Comparison of ENCODE assay signal across 10 cellular contexts in the genomic region with DNA sequence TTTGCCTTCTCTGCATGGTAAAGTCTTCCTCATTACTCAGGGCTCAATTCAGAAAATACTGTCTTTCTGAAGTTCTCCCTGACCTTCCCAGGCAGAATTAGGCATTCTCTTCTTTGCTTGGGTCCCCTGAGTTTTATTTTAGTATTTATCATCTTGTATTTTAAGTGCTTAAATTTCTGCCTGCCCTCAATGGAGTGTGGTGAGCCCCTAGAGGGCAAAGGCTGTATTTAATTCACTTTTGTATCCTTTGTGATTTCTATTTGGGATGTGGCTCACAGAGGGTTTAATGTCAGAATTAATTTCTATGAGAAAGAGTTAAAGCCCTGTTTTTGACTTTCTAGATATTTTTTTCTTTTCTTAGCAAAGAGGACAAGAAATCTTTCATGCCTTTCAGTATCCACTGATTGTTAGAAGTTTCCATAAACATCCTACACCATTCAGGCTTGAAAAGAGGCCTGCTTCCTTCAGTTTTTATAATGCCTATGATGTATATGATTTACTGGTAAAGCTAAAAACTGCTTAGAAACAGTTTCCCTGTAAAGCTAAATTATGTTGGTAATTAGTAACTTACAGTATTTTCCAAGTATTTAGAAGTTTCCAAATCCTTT. TPM values are rescaled to one million over a fixed set of nuclear protein-coding genes. Genes with fewer than 3 reads are reported as not detected.
DNase-seq lines count a peak whose midpoint lies in the region; ATAC-seq, FAIRE-seq and TF ChIP-seq lines count a peak whose summit lies in the region.
"Had no signal": no experiment of that assay in that cellular context is flagged by ENCODE, and none has a peak within 500 bp of the region (broad histone marks: within the 10 kb centered on the region; RNA-seq: fewer than 3 reads in every experiment).

No MANE protein-coding gene starts in this region.

- in situ Hi-C loops in HepG2 (cut with HindIII; ENCODE audit: extremely low pct_ligation_motif_present, low pct_unique_long_range_greater_than_20kb), result no loop called here

- H3K27ac ChIP-seq in liver (ENCODE audit: low read depth in 1 of 2, low read length in 2 of 2), result no peak overlapping the region
- H3K27ac ChIP-seq in HepG2 (ENCODE audit: extremely low read length, insufficient read depth, low read length), result no peak overlapping the region
- peak overlapping the region; percentile 16 to 30; a peak in 2 of 4 replicates for H3K27ac ChIP-seq in SK-N-SH (ENCODE audit: low read depth in 2 of 2, low read length in 1 of 2)

- no peak for FAIRE-seq in HepG2 (lab: Jason Lieb, UNC)

- no peak overlapping the region for H3K9ac ChIP-seq in liver (ENCODE audit: low read depth in 1 of 2, low read length in 2 of 2)
- H3K9ac ChIP-seq in HepG2 (ENCODE audit: insufficient read depth, low read depth, low read length), result no peak overlapping the region
- no peak overlapping the region for H3K9ac ChIP-seq in SK-N-SH

- H3K9me3 Mint-ChIP-seq in glutamatergic neuron (ENCODE audit: unreplicated experiment), result no peaks in the 10 kb centered on the region
- H3K9me3 Mint-ChIP-seq: IgD-negative memory B cell had no signal

- intact Hi-C loops in HepG2 (cut with micrococcal nuclease; ENCODE audit: unreplicated experiment), result no loop called here

- CTCF ChIA-PET in HepG2 (lab: Yijun Ruan, JAX; ENCODE audit: low intra/inter-chr PET ratio, low total read pairs) (no interaction called here), SK-N-SH (lab: Yijun Ruan, JAX) (interaction anchor here (1.1 to 1.9 kb wide), 3 partner anchors 7 to 792 kb away, joined by 3 to 7 read pairs (median 5); no protein-coding TSS in a partner anchor)

- H3F3A ChIP-seq in SK-N-SH (replicated peaks; ENCODE audit: insufficient read depth), result no peaks in the 10 kb centered on the region

- no peak for ATAC-seq in HepG2

- no peaks in the 10 kb centered on the region for H3K36me3 ChIP-seq in liver (ENCODE audit: control insufficient read depth in 4 of 4, insufficient read depth in 3 of 4, low read depth in 1 of 4, low read length in 3 of 4)
- H3K36me3 ChIP-seq in HepG2 (replicated peaks in 1 of 2; ENCODE audit: control insufficient read depth in 1 of 2, insufficient read depth in 2 of 2, low read length in 2 of 2), result no peaks in the 10 kb centered on the region
- H3K36me3 ChIP-seq in SK-N-SH (replicated peaks in 1 of 2; ENCODE audit: control insufficient read depth in 1 of 2, insufficient read depth in 2 of 2, low read length in 1 of 2), result no peaks in the 10 kb centered on the region

- H3K27me3 Mint-ChIP-seq in glutamatergic neuron (ENCODE audit: unreplicated experiment), result no peaks in the 10 kb centered on the region
- H3K27me3 Mint-ChIP-seq: IgD-negative memory B cell had no signal

- POLR2A ChIA-PET in HepG2 (lab: Yijun Ruan, JAX), result no interaction called here
- POLR2A ChIA-PET in SK-N-SH (lab: Yijun Ruan, JAX), result no interaction called here

- H3K4me1 Mint-ChIP-seq in glutamatergic neuron (ENCODE audit: low read depth, unreplicated experiment), result no peaks in the 10 kb centered on the region
- H3K4me1 Mint-ChIP-seq: IgD-negative memory B cell had no signal

- H3K4me3 ChIP-seq in liver (ENCODE audit: low read depth in 1 of 3, low read length in 3 of 3), result no peak overlapping the region
- no peak overlapping the region for H3K4me3 ChIP-seq in HepG2 (replicated peaks in 1 of 3; ENCODE audit: insufficient read depth in 1 of 3, low read depth in 2 of 3, low read length in 3 of 3)
- no peak overlapping the region for H3K4me3 ChIP-seq in SK-N-SH (ENCODE audit: low read depth in 2 of 2, low read length in 1 of 2)

- BruUV-seq in HepG2 (replicated peaks; lab: Mats Ljungman, UMichigan), result no TSS peak

- TF ChIP-seq CTCF in liver (IDR thresholded peaks at IDR 0.05; ENCODE audit: low read depth, low read length, missing input control) (peak; percentile 32), HepG2 (CRISPR knock-in tag; IDR thresholded peaks at IDR 0.05) (no peak), SK-N-SH (IDR thresholded peaks at IDR 0.05) (peak; percentile 70), glutamatergic neuron (IDR thresholded peaks at IDR 0.05; ENCODE audit: partially characterized antibody, unreplicated experiment) (peak; percentile 29)

- no peak overlapping the region for H3K27ac Mint-ChIP-seq in glutamatergic neuron (ENCODE audit: unreplicated experiment)
- H3K27ac Mint-ChIP-seq: IgD-negative memory B cell had no signal

- no peak for DNase-seq in HepG2 (ENCODE audit: low spot score)
- DNase-seq in SK-N-SH, result peak; percentile 16
- DNase-seq in glutamatergic neuron, result no peak
- DNase-seq in anterior cingulate cortex (lab: John Stamatoyannopoulos, UW), result no peak
- DNase-seq in NCI-H1930 (lab: John Stamatoyannopoulos, UW), result no peak
- no peak for DNase-seq in activated gamma-delta T cell treated with Interleukin-2 at 50 U/mL for 16 hours
- no peak for DNase-seq in NCI-H774 (lab: John Stamatoyannopoulos, UW)
- DNase-seq: GF-D8 had no signal

- H3K4me3 Mint-ChIP-seq in glutamatergic neuron (ENCODE audit: unreplicated experiment), result no peak overlapping the region
- H3K4me3 Mint-ChIP-seq: IgD-negative memory B cell had no signal

- H3K9me2 ChIP-seq in SK-N-SH, result no peaks in the 10 kb centered on the region

- H3K36me3 Mint-ChIP-seq in glutamatergic neuron (ENCODE audit: unreplicated experiment), result no peaks in the 10 kb centered on the region
- H3K36me3 Mint-ChIP-seq: IgD-negative memory B cell had no signal

- H3K4me1 ChIP-seq in liver (ENCODE audit: control insufficient read depth in 4 of 4, insufficient read depth in 4 of 4, low read length in 3 of 4) (no peaks in the 10 kb centered on the region), HepG2 (ENCODE audit: insufficient read depth, low read length) (no peaks in the 10 kb centered on the region), SK-N-SH (ENCODE audit: control insufficient read depth in 1 of 2, insufficient read depth in 2 of 2, low read depth in 1 of 2, low read length in 1 of 2) (peaks cover 0 to 2% of the 10 kb centered on the region in 2 experiments; a peak in 2 of 4 replicates)

- no peak overlapping the region for H2AFZ ChIP-seq in HepG2 (ENCODE audit: low read length)
- H2AFZ ChIP-seq in SK-N-SH (ENCODE audit: low read depth), result peak overlapping the region; percentile 69; the same call in 1 of the 2 replicates

- TF ChIP-seq EP300 in HepG2 (IDR thresholded peaks at IDR 0.05; ENCODE audit: low read depth in 2 of 2, low read length in 2 of 2) (no peak), HepG2 (CRISPR knock-in tag; IDR thresholded peaks at IDR 0.05; ENCODE audit: borderline replicate concordance) (no peak), SK-N-SH (IDR thresholded peaks at IDR 0.05; ENCODE audit: borderline replicate concordance in 1 of 2, low read depth in 1 of 2, low read length in 1 of 2) (no peak)

- H3K79me2 ChIP-seq in HepG2 (ENCODE audit: insufficient read depth, low read length), result no peaks in the 10 kb centered on the region
- H3K79me2 ChIP-seq in SK-N-SH (ENCODE audit: insufficient read depth), result no peaks in the 10 kb centered on the region

- TF ChIP-seq RAD21 in liver (IDR thresholded peaks at IDR 0.05), result peak; percentile 49 to 55
- TF ChIP-seq RAD21 in HepG2 (CRISPR knock-in tag; IDR thresholded peaks at IDR 0.05), result no peak
- peak; percentile 47 for TF ChIP-seq RAD21 in SK-N-SH (IDR thresholded peaks at IDR 0.05; ENCODE audit: low read length)

- H3K4me2 ChIP-seq in HepG2 (ENCODE audit: low read depth, low read length) (no peak overlapping the region), SK-N-SH (no peak overlapping the region)

- H3K9me3 ChIP-seq in liver (ENCODE audit: control insufficient read depth in 4 of 4, low read length in 3 of 4) (no peaks in the 10 kb centered on the region), HepG2 (ENCODE audit: low read length) (no peaks in the 10 kb centered on the region), SK-N-SH (no peaks in the 10 kb centered on the region)

- H4K20me1 ChIP-seq in HepG2 (ENCODE audit: insufficient read depth, low read length) (no peaks in the 10 kb centered on the region), SK-N-SH (ENCODE audit: insufficient read depth) (no peaks in the 10 kb centered on the region)

- TF ChIP-seq POLR2A in HepG2 (IDR thresholded peaks at IDR 0.05; ENCODE audit: insufficient read depth in 1 of 2, low read depth in 2 of 2, low read length in 2 of 2), result no peak

- H3K27me3 ChIP-seq in liver (ENCODE audit: control insufficient read depth in 4 of 4, insufficient read depth in 4 of 4, low read length in 3 of 4), result peaks cover 0 to 2% (median 0%) of the 10 kb centered on the region in 4 donors
- H3K27me3 ChIP-seq in HepG2 (ENCODE audit: control insufficient read depth in 1 of 2, insufficient read depth in 2 of 2, low read length in 2 of 2), result no peaks in the 10 kb centered on the region; a peak in 1 of 5 replicates
- H3K27me3 ChIP-seq in SK-N-SH (ENCODE audit: insufficient read depth), result no peaks in the 10 kb centered on the region

RNA-seq across cellular contexts. Expression of a gene that starts 55.6 kb away (rescaled TPM):
- total RNA-seq in liver (10 to 100 TPM in 1 of 2 donors, 1 to 10 TPM in 1; 9.0 to 64.9 TPM), HepG2 (2016; rRNA removed; fragmentation: Illumina TruSeq; extraction: Trizol) (0.02 TPM in 1 of 2 replicates, not detected in the other), glutamatergic neuron (ENCODE audit: unreplicated experiment) (0.17 TPM)
- polyA plus RNA-seq in liver (1 to 10 TPM; 6.3 to 7.8 TPM), HepG2 (2011; rRNA removed) (0.05 and 0.07 TPM in 2 replicates), SK-N-SH (2012; rRNA removed) (1.1 and 2.0 TPM in 2 replicates)
- total RNA-seq in HepG2 (2016; cell fraction: cytosol; rRNA removed; fragmentation: Illumina TruSeq; extraction: Trizol; ENCODE audit: low read depth), result not detected in 2 replicates
- total RNA-seq in HepG2 (2016; cell fraction: insoluble cytoplasmic fraction; rRNA removed; fragmentation: Illumina TruSeq; extraction: Trizol), result under 0.01 TPM in 1 of 2 replicates, not detected in the other
- total RNA-seq in HepG2 (2016; cell fraction: membrane; rRNA removed; fragmentation: Illumina TruSeq; extraction: Trizol), result not detected in 2 replicates
- not detected in 2 replicates for total RNA-seq in HepG2 (2016; cell fraction: nucleus; rRNA removed; fragmentation: Illumina TruSeq; extraction: Trizol)
- 0.03 and 0.04 TPM in 2 replicates for polyA plus RNA-seq in HepG2 (2011; cell fraction: cytosol; rRNA removed)
- polyA plus RNA-seq in HepG2 (2011; cell fraction: nucleus; rRNA removed), result 0.05 and 0.12 TPM in 2 replicates
- polyA plus RNA-seq in HepG2 (2012), result 0.16 and 0.24 TPM in 2 replicates
- not detected in 2 replicates for polyA plus RNA-seq in HepG2 (2016; cell fraction: cytosol; fragmentation: Illumina TruSeq; extraction: Trizol; ENCODE audit: low read depth)
- 0.02 TPM in 1 of 2 replicates, not detected in the other for polyA plus RNA-seq in HepG2 (2016; cell fraction: insoluble cytoplasmic fraction; fragmentation: Illumina TruSeq; extraction: Trizol; ENCODE audit: low read depth)
- not detected in 2 replicates for polyA plus RNA-seq in HepG2 (2016; cell fraction: membrane; fragmentation: Illumina TruSeq; extraction: Trizol; ENCODE audit: low read depth)
- polyA plus RNA-seq in HepG2 (2016; cell fraction: nucleus; fragmentation: Illumina TruSeq; extraction: Trizol; ENCODE audit: insufficient read depth, low read depth), result not detected in 2 replicates
- polyA minus RNA-seq in HepG2 (2011; rRNA and poly(A)+ RNA removed; ENCODE audit: low replicate concordance), result 0.24 and 2.9 TPM in 2 replicates
- 0.10 TPM in 1 of 2 replicates, not detected in the other for polyA minus RNA-seq in HepG2 (2011; cell fraction: cytosol; rRNA and poly(A)+ RNA removed)
- polyA minus RNA-seq in HepG2 (2011; cell fraction: nucleus; rRNA and poly(A)+ RNA removed), result 0.39 and 0.75 TPM in 2 replicates
- 1.2 and 1.4 TPM in 2 replicates for polyA plus RNA-seq in SK-N-SH (2012; cell fraction: cytosol; rRNA removed)
- polyA plus RNA-seq in SK-N-SH (2012; cell fraction: nucleus; rRNA removed), result 1.9 and 2.7 TPM in 2 replicates

Comparison
In these comparisons a context has a peak if more than half of its experiments do, and no peak if none do; other contexts are left out.
1. H3K27ac ChIP-seq: peak in SK-N-SH (2 of 2); none in liver (0 of 2) and HepG2 (single experiment).